27 cellular contexts compared by ENCODE assay signal in genomic region chr4:7924570-7924969, GRCh38. TPM values are rescaled to one million over a fixed set of nuclear protein-coding genes. Genes with fewer than 3 reads are reported as not detected.
DNase-seq lines count a peak whose midpoint lies in the region; ATAC-seq and TF ChIP-seq lines count a peak whose summit lies in the region.
"Had no signal": no experiment of that assay in that cellular context is flagged by ENCODE, and none has a peak within 500 bp of the region (broad histone marks: within the 10 kb centered on the region; RNA-seq: fewer than 3 reads in every experiment).

No MANE protein-coding gene starts in this region.

- H3K27me3 ChIP-seq in SJCRH30 (no peaks in the 10 kb centered on the region), esophagus muscularis mucosa (no peaks in the 10 kb centered on the region)
- no peaks in the 10 kb centered on the region for H3K27me3 ChIP-seq in CD4-positive, alpha-beta T cell (ENCODE audit: control insufficient read depth, insufficient read depth, low read length)
- H3K27me3 ChIP-seq: BE2C, heart left ventricle had no signal

- H3K36me3 ChIP-seq in SJCRH30 (no peaks in the 10 kb centered on the region), esophagus muscularis mucosa (no peaks in the 10 kb centered on the region)
- H3K36me3 ChIP-seq: heart left ventricle had no signal

- no peak for ATAC-seq in GM21381 (IDR thresholded peaks at IDR 0.05; ENCODE audit: unreplicated experiment)
- ATAC-seq in CD4-positive, alpha-beta T cell (ENCODE audit: poor library complexity): no peak
- ATAC-seq in HG02571 (IDR thresholded peaks at IDR 0.05; ENCODE audit: unreplicated experiment): no peak
- ATAC-seq: activated naive CD4-positive, alpha-beta T cell treated with anti-CD3 and anti-CD28 coated beads, Interleukin-2, amount 50 U/mL, for 72 hours; heart left ventricle; left colon; stimulated activated memory B cell treated with anti-CD40 and anti-IgM and Interleukin-4, amounts not matched to agents 10 μg/mL and 1 μg/mL and 100 μg/mL, for 72 hours had no signal

- H3K27ac ChIP-seq in SJCRH30 (peak overlapping the region; percentile 60), esophagus muscularis mucosa (replicated peaks in 1 of 4) (peak overlapping the region; percentile 46 to 68 (median 52))
- no peak overlapping the region for H3K27ac ChIP-seq in CD4-positive, alpha-beta T cell (ENCODE audit: low read depth, low read length)
- H3K27ac ChIP-seq: heart left ventricle had no signal

- no peak for TF ChIP-seq EP300 in esophagus muscularis mucosa (IDR thresholded peaks at IDR 0.05)

- WGBS in esophagus muscularis mucosa: 53% methylated on average over 4 of the region's 4 CpGs

- no peaks in the 10 kb centered on the region for H3K9me3 Mint-ChIP-seq in osteocyte (ENCODE audit: unreplicated experiment)
- peaks cover 2% of the 10 kb centered on the region for H3K9me3 Mint-ChIP-seq in CD4-positive, alpha-beta T cell
- H3K9me3 Mint-ChIP-seq: activated naive CD4-positive, alpha-beta T cell treated with anti-CD3 and anti-CD28 coated beads, Interleukin-2, amount 50 U/mL, for 72 hours; activated T-helper 1 cell treated with anti-CD3 and anti-CD28 coated beads, Interleukin-12 subunit alpha, Interleukin-12 subunit beta, Interleukin-2, Interleukin-4 antibody, amounts not matched to agents 30 ng/mL and 10 ng/mL and 1 ng/mL, durations not matched to agents 14 hours and 24 hours and 36 hours; memory B cell; naive B cell; stimulated activated memory B cell treated with anti-CD40 and anti-IgM and Interleukin-4, amounts not matched to agents 10 μg/mL and 1 μg/mL and 100 μg/mL, for 72 hours; T-helper 2 cell treated with Interferon-gamma antibody and Interleukin-4, amounts not matched to agents 5 μg/mL and 100 μg/mL, for 36 hours had no signal

- no peak for TF ChIP-seq POLR2A in esophagus muscularis mucosa (IDR thresholded peaks at IDR 0.05; ENCODE audit: low read depth)

- H3K9me3 ChIP-seq in SJCRH30 (replicated peaks): no peaks in the 10 kb centered on the region
- H3K9me3 ChIP-seq in esophagus muscularis mucosa: no peaks in the 10 kb centered on the region
- no peaks in the 10 kb centered on the region for H3K9me3 ChIP-seq in CD4-positive, alpha-beta T cell (ENCODE audit: control insufficient read depth, low read length)
- H3K9me3 ChIP-seq: heart left ventricle had no signal

- peak overlapping the region; percentile 2 for H3K4me3 ChIP-seq in SJCRH30
- no peak overlapping the region for H3K4me3 ChIP-seq in esophagus muscularis mucosa
- H3K4me3 ChIP-seq: heart left ventricle had no signal

- DNase-seq in NCI-H510A treated with DMSO at 0.1 percent for 48 hours (lab: John Stamatoyannopoulos, UW) (peak; percentile 34), NCI-H510A (lab: John Stamatoyannopoulos, UW) (no peak), SJCRH30 (peak; percentile 82 to 83), esophagus muscularis mucosa (ENCODE audit: extremely low spot score) (no peak), osteocyte (ENCODE audit: extremely low spot score, unreplicated experiment) (no peak)
- no peak for DNase-seq in CD4-positive, alpha-beta T cell
- DNase-seq: activated CD4-positive, alpha-beta T cell treated with anti-CD3 and anti-CD28 coated beads, Interleukin-2, amount 50 U/mL, for 1 hour; anterior cingulate cortex; BE2C; caudate nucleus; COR-L47; DND-41; H7; heart left ventricle; Kasumi-1; left colon; naive B cell; NCI-H1048; NK-92 treated with Interleukin-12 subunit alpha and Interleukin-12 subunit beta, amount 100 ng/mL, for 24 hours; stimulated activated CD4-positive, alpha-beta T cell treated with anti-CD3 and anti-CD28 coated beads, Interleukin-4, amount 100 ng/mL, for 1 hour had no signal

- TF ChIP-seq CTCF in esophagus muscularis mucosa (IDR thresholded peaks at IDR 0.05) (no peak), osteocyte (IDR thresholded peaks at IDR 0.05) (no peak)
- no peak for TF ChIP-seq CTCF in CD4-positive, alpha-beta T cell (IDR thresholded peaks at IDR 0.05)

- intact Hi-C loops in esophagus muscularis mucosa (cut with DNase I): no loop called here
- intact Hi-C loops in CD4-positive, alpha-beta T cell (cut with DNase I, micrococcal nuclease): no loop called here

- H3K27ac Mint-ChIP-seq in osteocyte (ENCODE audit: unreplicated experiment): peak overlapping the region; percentile 75
- no peak overlapping the region for H3K27ac Mint-ChIP-seq in CD4-positive, alpha-beta T cell
- H3K27ac Mint-ChIP-seq: activated naive CD4-positive, alpha-beta T cell treated with anti-CD3 and anti-CD28 coated beads, Interleukin-2, amount 50 U/mL, for 72 hours; activated T-helper 1 cell treated with anti-CD3 and anti-CD28 coated beads, Interleukin-12 subunit alpha, Interleukin-12 subunit beta, Interleukin-2, Interleukin-4 antibody, amounts not matched to agents 30 ng/mL and 10 ng/mL and 1 ng/mL, durations not matched to agents 14 hours and 24 hours and 36 hours; memory B cell; stimulated activated memory B cell treated with anti-CD40 and anti-IgM and Interleukin-4, amounts not matched to agents 10 μg/mL and 1 μg/mL and 100 μg/mL, for 72 hours; T-helper 2 cell treated with Interferon-gamma antibody and Interleukin-4, amounts not matched to agents 5 μg/mL and 100 μg/mL, for 36 hours had no signal

- H3K27me3 Mint-ChIP-seq in osteocyte (ENCODE audit: unreplicated experiment): no peaks in the 10 kb centered on the region
- no peaks in the 10 kb centered on the region for H3K27me3 Mint-ChIP-seq in CD4-positive, alpha-beta T cell

- CTCF ChIA-PET in CD4-positive, alpha-beta T cell (lab: Charles Lee): no interaction called here

- POLR2A ChIA-PET in CD4-positive, alpha-beta T cell (lab: Charles Lee): no interaction called here

- peaks cover 23% of the 10 kb centered on the region for H3K4me1 ChIP-seq in SJCRH30
- H3K4me1 ChIP-seq in esophagus muscularis mucosa: peaks cover 4 to 77% (median 55%) of the 10 kb centered on the region in 4 donors

- H3K4me1 Mint-ChIP-seq in osteocyte (ENCODE audit: unreplicated experiment): peaks cover 36% of the 10 kb centered on the region
- peaks cover 10% of the 10 kb centered on the region for H3K4me1 Mint-ChIP-seq in CD4-positive, alpha-beta T cell (ENCODE audit: low read depth)
- H3K4me1 Mint-ChIP-seq: memory B cell; naive B cell; stimulated activated memory B cell treated with anti-CD40 and anti-IgM and Interleukin-4, amounts not matched to agents 10 μg/mL and 1 μg/mL and 100 μg/mL, for 72 hours had no signal

- H3K36me3 Mint-ChIP-seq in osteocyte (ENCODE audit: unreplicated experiment): no peaks in the 10 kb centered on the region
- no peaks in the 10 kb centered on the region for H3K36me3 Mint-ChIP-seq in CD4-positive, alpha-beta T cell (ENCODE audit: low read depth)
- H3K36me3 Mint-ChIP-seq: memory B cell; naive B cell; stimulated activated memory B cell treated with anti-CD40 and anti-IgM and Interleukin-4, amounts not matched to agents 10 μg/mL and 1 μg/mL and 100 μg/mL, for 72 hours had no signal

- no peak overlapping the region for H3K4me3 Mint-ChIP-seq in osteocyte (ENCODE audit: unreplicated experiment)
- no peak overlapping the region for H3K4me3 Mint-ChIP-seq in CD4-positive, alpha-beta T cell
- H3K4me3 Mint-ChIP-seq: activated T-helper 1 cell treated with anti-CD3 and anti-CD28 coated beads, Interleukin-12 subunit alpha, Interleukin-12 subunit beta, Interleukin-2, Interleukin-4 antibody, amounts not matched to agents 30 ng/mL and 10 ng/mL and 1 ng/mL, durations not matched to agents 14 hours and 24 hours and 36 hours; memory B cell; stimulated activated memory B cell treated with anti-CD40 and anti-IgM and Interleukin-4, amounts not matched to agents 10 μg/mL and 1 μg/mL and 100 μg/mL, for 72 hours; T-helper 2 cell treated with Interferon-gamma antibody and Interleukin-4, amounts not matched to agents 5 μg/mL and 100 μg/mL, for 36 hours had no signal

RNA-seq across cellular contexts. Expression of gene AFAP1, which starts 15.1 kb away (rescaled TPM):
- total RNA-seq in SJCRH30 (2014; rRNA removed; shearing (Covaris generic)): 12.3 and 13.9 TPM in 2 replicates
- total RNA-seq in esophagus muscularis mucosa: 10 to 100 TPM; 37.8 to 71.3 (median 50.9) TPM
- total RNA-seq in osteocyte: 64.9 and 66.9 TPM in 2 replicates
- total RNA-seq in CD4-positive, alpha-beta T cell: 10 to 100 TPM in 1 of 2 experiments, 1 to 10 TPM in 1; 9.8 to 10.9 TPM

Comparison
In these comparisons a context has a peak if more than half of its experiments do, and no peak if none do; other contexts are left out.
1. DNase-seq: peak in NCI-H510A treated with DMSO at 0.1 percent for 48 hours (single experiment) and SJCRH30 (2 of 2); none in NCI-H510A (single experiment), esophagus muscularis mucosa (single experiment), osteocyte (single experiment) and CD4-positive, alpha-beta T cell (0 of 10).